16 cellular contexts compared by ENCODE assay signal in the genomic region with DNA sequence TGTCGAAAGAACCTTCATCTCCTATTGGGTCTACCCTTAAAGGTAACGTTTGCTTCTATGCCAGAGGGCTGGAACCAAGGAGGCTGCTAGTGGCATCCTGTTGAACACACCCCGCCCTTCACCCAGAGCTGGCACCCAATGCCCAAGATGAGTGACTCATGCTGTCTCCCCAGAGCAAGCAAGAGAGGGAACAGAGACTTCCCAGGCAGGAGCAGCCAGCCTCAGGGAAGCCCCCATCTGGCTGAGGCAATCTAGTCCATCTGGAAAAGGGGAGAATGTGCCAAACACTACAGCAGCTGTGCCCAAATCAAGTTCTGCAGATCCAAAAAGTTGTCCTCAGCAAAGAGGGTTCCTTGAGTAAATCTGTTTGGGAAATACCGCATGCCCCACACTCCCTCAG.
DNase-seq lines count a peak whose midpoint lies in the region; ATAC-seq and TF ChIP-seq lines count a peak whose summit lies in the region.
"Had no signal": no experiment of that assay in that cellular context is flagged by ENCODE, and none has a peak within 500 bp of the region (broad histone marks: within the 10 kb centered on the region; RNA-seq: fewer than 3 reads in every experiment).

No MANE protein-coding gene starts in this region.

- DNase-seq in Right ventricle myocardium inferior (ENCODE audit: missing footprints), result no peak
- no peak for DNase-seq in left ventricle myocardium inferior
- DNase-seq in RPMI7951 (ENCODE audit: low read depth), result peak; percentile 77
- peak; percentile 35 for DNase-seq in left cardiac atrium
- DNase-seq in upper lobe of right lung, result no peak
- no peak for DNase-seq in posterior vena cava (ENCODE audit: low spot score)
- DNase-seq in GM13976 (ENCODE audit: low spot score), result no peak
- DNase-seq: activated CD4-positive, alpha-beta T cell treated with anti-CD3 and anti-CD28 coated beads for 4 hours; activated T-cell treated with anti-CD3 and anti-CD28 coated beads, Interleukin-2, amount 50 U/mL, for 24 hours; KG1; mesenchymal stem cell; T-helper 17 cell had no signal

- H3K4me3 ChIP-seq in left ventricle myocardium inferior (no peak overlapping the region), upper lobe of right lung (no peak overlapping the region)
- H3K4me3 ChIP-seq: adrenal gland, upper lobe of left lung had no signal

- H3K27me3 ChIP-seq in left ventricle myocardium inferior (ENCODE audit: low read depth) (no peaks in the 10 kb centered on the region), upper lobe of right lung (no peaks in the 10 kb centered on the region)
- H3K27me3 ChIP-seq: adrenal gland, upper lobe of left lung had no signal

- TF ChIP-seq CTCF in left ventricle myocardium inferior (IDR thresholded peaks at IDR 0.05; ENCODE audit: borderline replicate concordance) (no peak), upper lobe of right lung (IDR thresholded peaks at IDR 0.05) (no peak), GM13976 (IDR thresholded peaks at IDR 0.05; ENCODE audit: borderline replicate concordance, control extremely low read depth, extremely low read depth, insufficient read depth, missing control alignments) (no peak)

- peaks cover 18% of the 10 kb centered on the region for H3K9me3 ChIP-seq in left ventricle myocardium inferior (replicated peaks)
- peaks cover 8% of the 10 kb centered on the region for H3K9me3 ChIP-seq in upper lobe of right lung

- in situ Hi-C loops in GM13976 (cut with MboI; ENCODE audit: low sequenced_read_pairs, unreplicated experiment), result no loop called here

- H3K4me1 ChIP-seq in left ventricle myocardium inferior (peaks cover 33% of the 10 kb centered on the region), upper lobe of right lung (peaks cover 19% of the 10 kb centered on the region)

- intact Hi-C loops in Right ventricle myocardium inferior (cut with DNase I), result no loop called here
- intact Hi-C loops in left ventricle myocardium inferior (cut with micrococcal nuclease), result no loop called here
- intact Hi-C loops in left cardiac atrium (cut with DNase I), result no loop called here
- intact Hi-C loops in upper lobe of right lung (cut with DNase I), result no loop called here
- intact Hi-C loops in posterior vena cava (cut with DNase I), result no loop called here

- H3K36me3 ChIP-seq in left ventricle myocardium inferior (no peaks in the 10 kb centered on the region), upper lobe of right lung (no peaks in the 10 kb centered on the region)
- H3K36me3 ChIP-seq: adrenal gland, upper lobe of left lung had no signal

- ATAC-seq in Right ventricle myocardium inferior (peak; percentile 24), left cardiac atrium (peak; percentile 45 to 59), upper lobe of right lung (peak; percentile 37), GM18909 (IDR thresholded peaks at IDR 0.05; ENCODE audit: poor library complexity, unreplicated experiment) (no peak)
- ATAC-seq: Panc1, T-helper 17 cell had no signal

- H3K27ac ChIP-seq in left ventricle myocardium inferior (replicated peaks), result no peak overlapping the region
- no peak overlapping the region for H3K27ac ChIP-seq in upper lobe of right lung
- H3K27ac ChIP-seq: adrenal gland, upper lobe of left lung had no signal

Comparison
In these comparisons a context has a peak if more than half of its experiments do, and no peak if none do; other contexts are left out.
1. DNase-seq: peak in RPMI7951 (single experiment) and left cardiac atrium (single experiment); none in Right ventricle myocardium inferior (single experiment), left ventricle myocardium inferior (single experiment), upper lobe of right lung (single experiment), posterior vena cava (single experiment) and GM13976 (single experiment).